ENCODE assay signal across 24 cellular contexts in genomic region chr7:45230083-45230482, GRCh38.
"Had no signal": no experiment of that assay in that cellular context is flagged by ENCODE, and none has a peak within 500 bp of the region (broad histone marks: within the 10 kb centered on the region; RNA-seq: fewer than 3 reads in every experiment).

No MANE protein-coding gene starts in this region.

- H3K27ac ChIP-seq: coronary artery, neutrophil, prostate gland, right atrium auricular region, sigmoid colon, testis, tibial artery had no signal

- DNase-seq: dermis blood vessel endothelial cell; effector memory CD8-positive, alpha-beta T cell; left lung; mesenchymal stem cell; mucosa of descending colon; naive B cell; sigmoid colon; stimulated activated CD4-positive, alpha-beta T cell treated with anti-CD3 and anti-CD28 coated beads, Interleukin-4, amount 100 ng/mL, for 4 hours; stimulated activated naive CD8-positive, alpha-beta T cell treated with anti-CD3 and anti-CD28 coated beads, Interleukin-15, Interleukin-2, amounts not matched to agents 100 U/mL and 50 U/mL, for 24 hours; substantia nigra; testis; tibial artery had no signal

- H3K9me3 ChIP-seq: left lung, mucosa of descending colon, neutrophil, prostate gland, right atrium auricular region, sigmoid colon, testis, tibial artery, upper lobe of left lung had no signal

- H3K36me3 ChIP-seq: left lung, neutrophil, prostate gland, right atrium auricular region, sigmoid colon, tibial artery, upper lobe of left lung had no signal

- H3K36me3 Mint-ChIP-seq: mesothelial cell of epicardium; naive B cell; natural killer cell treated with Interleukin-12 subunit alpha and Interleukin-12 subunit beta and Interleukin-15 and Interleukin-18, amount 100 ng/mL, for 72 hours; stimulated activated memory B cell treated with anti-CD40 and anti-IgM and Interleukin-4, amounts not matched to agents 10 μg/mL and 1 μg/mL and 100 μg/mL, for 72 hours had no signal

- H3K4me3 ChIP-seq: coronary artery, left lung, mucosa of descending colon, prostate gland, right atrium auricular region, sigmoid colon, testis, tibial artery, upper lobe of left lung had no signal

- FAIRE-seq: frontal cortex, keratinocyte, urothelium cell line had no signal

- H3K4me1 Mint-ChIP-seq: mesothelial cell of epicardium; naive B cell; neural crest cell; stimulated activated memory B cell treated with anti-CD40 and anti-IgM and Interleukin-4, amounts not matched to agents 10 μg/mL and 1 μg/mL and 100 μg/mL, for 72 hours had no signal

- H3K4me1 ChIP-seq: prostate gland, right atrium auricular region, sigmoid colon, testis, tibial artery had no signal

- ATAC-seq: effector memory CD8-positive, alpha-beta T cell; left lung; mucosa of descending colon; natural killer cell treated with Interleukin-12 subunit alpha and Interleukin-12 subunit beta and Interleukin-15 and Interleukin-18, amount 100 ng/mL, for 72 hours; stimulated activated memory B cell treated with anti-CD40 and anti-IgM and Interleukin-4, amounts not matched to agents 10 μg/mL and 1 μg/mL and 100 μg/mL, for 72 hours; stimulated activated naive CD8-positive, alpha-beta T cell treated with anti-CD3 and anti-CD28 coated beads, Interleukin-15, Interleukin-2, amounts not matched to agents 100 U/mL and 50 U/mL, for 24 hours had no signal

- H3K27me3 ChIP-seq: right atrium auricular region, testis, upper lobe of left lung had no signal

- H3K9me3 Mint-ChIP-seq: effector memory CD8-positive, alpha-beta T cell; mesothelial cell of epicardium; naive B cell; natural killer cell treated with Interleukin-12 subunit alpha and Interleukin-12 subunit beta and Interleukin-15 and Interleukin-18, amount 100 ng/mL, for 72 hours; neural crest cell; stimulated activated memory B cell treated with anti-CD40 and anti-IgM and Interleukin-4, amounts not matched to agents 10 μg/mL and 1 μg/mL and 100 μg/mL, for 72 hours had no signal

- H3K27ac Mint-ChIP-seq: effector memory CD8-positive, alpha-beta T cell; mesothelial cell of epicardium; naive B cell; natural killer cell treated with Interleukin-12 subunit alpha and Interleukin-12 subunit beta and Interleukin-15 and Interleukin-18, amount 100 ng/mL, for 72 hours; stimulated activated memory B cell treated with anti-CD40 and anti-IgM and Interleukin-4, amounts not matched to agents 10 μg/mL and 1 μg/mL and 100 μg/mL, for 72 hours had no signal

- H3K4me3 Mint-ChIP-seq: effector memory CD8-positive, alpha-beta T cell; mesothelial cell of epicardium; naive B cell; natural killer cell treated with Interleukin-12 subunit alpha and Interleukin-12 subunit beta and Interleukin-15 and Interleukin-18, amount 100 ng/mL, for 72 hours; neural crest cell; stimulated activated memory B cell treated with anti-CD40 and anti-IgM and Interleukin-4, amounts not matched to agents 10 μg/mL and 1 μg/mL and 100 μg/mL, for 72 hours had no signal
